ENCODE assay signal across 8 cellular contexts in the genomic region with DNA sequence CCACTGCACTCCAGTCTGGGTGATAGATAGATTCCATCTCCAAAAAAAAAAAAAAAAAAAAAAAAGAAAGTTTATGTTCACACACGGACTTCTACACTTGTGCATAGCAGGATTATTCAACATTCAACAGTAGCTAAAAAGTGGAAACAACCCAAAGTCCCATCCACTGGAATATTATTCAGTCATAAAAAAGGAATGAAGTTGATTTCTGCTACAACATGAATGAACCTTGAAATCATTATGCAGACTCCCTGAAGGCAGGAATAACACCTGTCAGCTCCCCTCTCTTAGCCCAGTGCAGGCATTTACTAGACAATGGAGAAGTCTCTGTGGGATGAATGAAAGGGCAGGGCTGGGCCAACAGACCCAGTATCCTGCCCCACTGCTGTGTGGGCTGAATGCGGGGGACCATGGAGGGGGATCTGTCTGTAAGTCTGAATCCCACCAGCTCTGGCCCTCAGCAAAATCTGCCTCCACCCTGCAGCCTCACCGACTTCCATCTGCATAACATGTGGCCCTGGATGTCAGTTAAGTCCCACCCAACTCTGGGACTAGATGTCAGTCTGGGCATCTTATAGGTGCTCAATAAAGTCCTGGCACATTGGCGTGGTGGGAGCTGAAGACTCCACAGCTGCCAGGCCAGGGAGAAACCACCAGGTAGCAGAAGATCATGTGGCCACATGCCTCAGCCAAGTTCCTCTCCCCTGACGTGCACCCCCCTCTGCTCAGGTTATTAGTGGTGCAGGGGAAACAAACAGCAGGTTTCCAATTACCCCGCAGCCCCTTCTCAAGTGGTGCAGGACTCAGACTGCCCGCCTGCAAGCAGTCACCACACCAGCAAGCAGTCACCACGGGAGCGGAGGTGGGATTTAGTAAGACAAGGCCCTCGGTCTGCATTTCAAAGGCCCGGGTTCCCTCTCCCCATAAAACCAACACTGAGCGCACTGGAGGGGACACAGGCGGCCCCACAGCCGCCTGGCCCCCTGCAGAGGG. TPM values are rescaled to one million over a fixed set of nuclear protein-coding genes. Genes with fewer than 3 reads are reported as not detected.
DNase-seq lines count a peak whose midpoint lies in the region; ATAC-seq and TF ChIP-seq lines count a peak whose summit lies in the region.

No MANE protein-coding gene starts in this region.

- H3K27me3 ChIP-seq in CD8-positive, alpha-beta T cell (ENCODE audit: insufficient read depth, low read length) = no peaks in the 10 kb centered on the region

- no peaks in the 10 kb centered on the region for H3K9me3 Mint-ChIP-seq in CD8-positive, alpha-beta T cell
- no peaks in the 10 kb centered on the region for H3K9me3 Mint-ChIP-seq in natural killer cell treated with Interleukin-12 subunit alpha and Interleukin-12 subunit beta and Interleukin-15 and Interleukin-18, amount 100 ng/mL, for 72 hours

- peaks cover 16% of the 10 kb centered on the region for H3K36me3 Mint-ChIP-seq in CD8-positive, alpha-beta T cell
- no peaks in the 10 kb centered on the region for H3K36me3 Mint-ChIP-seq in natural killer cell treated with Interleukin-12 subunit alpha and Interleukin-12 subunit beta and Interleukin-15 and Interleukin-18, amount 100 ng/mL, for 72 hours

- H3K9me3 ChIP-seq in CD8-positive, alpha-beta T cell (ENCODE audit: low read length) = no peaks in the 10 kb centered on the region

- H3K27ac ChIP-seq in CD8-positive, alpha-beta T cell (ENCODE audit: low read depth, low read length) = peak overlapping the region; percentile 86

- no peaks in the 10 kb centered on the region for H3K27me3 Mint-ChIP-seq in CD8-positive, alpha-beta T cell (ENCODE audit: low read depth)
- H3K27me3 Mint-ChIP-seq in natural killer cell treated with Interleukin-12 subunit alpha and Interleukin-12 subunit beta and Interleukin-15 and Interleukin-18, amount 100 ng/mL, for 72 hours = no peaks in the 10 kb centered on the region

- POLR2A ChIA-PET in CD8-positive, alpha-beta T cell (lab: Charles Lee) = interaction anchor here (0.7 to 18.1 kb wide), 17 partner anchors 8 to 194 kb away, joined by 3 to 1192 read pairs (median 4); partner anchors contain the start of gene ZFP36L2

- TF ChIP-seq CTCF in CD8-positive, alpha-beta T cell (IDR thresholded peaks at IDR 0.05) = no peak
- no peak for TF ChIP-seq CTCF in choroid plexus epithelial cell (conservative IDR thresholded peaks at IDR 0.05; ENCODE audit: low read depth, low read length)

- intact Hi-C loops in CD8-positive, alpha-beta T cell (cut with DNase I, micrococcal nuclease) = loop anchor here (1.0 to 2.0 kb wide), 4 partner anchors 20 to 159 kb away; no protein-coding TSS in a partner anchor

- no peak for ATAC-seq in CD8-positive, alpha-beta T cell
- ATAC-seq in natural killer cell treated with Interleukin-12 subunit alpha and Interleukin-12 subunit beta and Interleukin-15 and Interleukin-18, amount 100 ng/mL, for 72 hours = no peak
- no peak for ATAC-seq in GM19395 (IDR thresholded peaks at IDR 0.05; ENCODE audit: unreplicated experiment)
- ATAC-seq in GM19351 (IDR thresholded peaks at IDR 0.05; ENCODE audit: unreplicated experiment) = no peak
- ATAC-seq in HG03354 (IDR thresholded peaks at IDR 0.05; ENCODE audit: poor library complexity, severe bottlenecking, unreplicated experiment) = no peak

- H3K4me3 Mint-ChIP-seq in CD8-positive, alpha-beta T cell = peak overlapping the region; percentile 94
- H3K4me3 Mint-ChIP-seq in natural killer cell treated with Interleukin-12 subunit alpha and Interleukin-12 subunit beta and Interleukin-15 and Interleukin-18, amount 100 ng/mL, for 72 hours = peak overlapping the region; percentile 50

- H3K27ac Mint-ChIP-seq in CD8-positive, alpha-beta T cell = peak overlapping the region; percentile 99
- peak overlapping the region; percentile 78 to 91 for H3K27ac Mint-ChIP-seq in natural killer cell treated with Interleukin-12 subunit alpha and Interleukin-12 subunit beta and Interleukin-15 and Interleukin-18, amount 100 ng/mL, for 72 hours

- peaks cover 45% of the 10 kb centered on the region for H3K4me1 ChIP-seq in CD8-positive, alpha-beta T cell (ENCODE audit: insufficient read depth, low read length)

- peaks cover 58% of the 10 kb centered on the region for H3K4me1 Mint-ChIP-seq in CD8-positive, alpha-beta T cell (ENCODE audit: low read depth)
- H3K4me1 Mint-ChIP-seq in natural killer cell treated with Interleukin-12 subunit alpha and Interleukin-12 subunit beta and Interleukin-15 and Interleukin-18, amount 100 ng/mL, for 72 hours (ENCODE audit: low read depth in 2 of 2) = peaks cover 41 to 50% of the 10 kb centered on the region in 2 donors

- peak overlapping the region; percentile 16 for H3K4me3 ChIP-seq in CD8-positive, alpha-beta T cell (ENCODE audit: low read depth, low read length)
- no peak overlapping the region for H3K4me3 ChIP-seq in choroid plexus epithelial cell (ENCODE audit: low read depth, low read length)

- peak in 1 of 7 experiments; percentile 61 for DNase-seq in CD8-positive, alpha-beta T cell
- peak; percentile 94 for DNase-seq in NCI-H2107 treated with DMSO at 0.1 percent for 48 hours (lab: John Stamatoyannopoulos, UW; ENCODE audit: unreplicated experiment)
- peak; percentile 15 for DNase-seq in choroid plexus epithelial cell (ENCODE audit: low read depth)
- no peak for DNase-seq in natural killer cell treated with Interleukin-12 subunit alpha and Interleukin-12 subunit beta and Interleukin-15 and Interleukin-18, amount 100 ng/mL, for 72 hours (ENCODE audit: low spot score)
- no peak for DNase-seq in activated CD4-positive, alpha-beta T cell treated with anti-CD3 and anti-CD28 coated beads, Interleukin-2, amount 50 U/mL, for 48 hours

- H3K36me3 ChIP-seq in CD8-positive, alpha-beta T cell (ENCODE audit: insufficient read depth, low read length) = peaks cover 8% of the 10 kb centered on the region

- CTCF ChIA-PET in CD8-positive, alpha-beta T cell (lab: Charles Lee) = interaction anchor here (1.0 to 22.9 kb wide), 9 partner anchors 8 to 89 kb away, joined by 3 to 666 read pairs (median 9); partner anchors contain the start of gene ZFP36L2

RNA-seq across cellular contexts. Expression of gene ZFP36L2, which starts 8.9 kb away (rescaled TPM):
- total RNA-seq in CD8-positive, alpha-beta T cell = 1,000 to 10,000 TPM; 1,270 to 1,311 TPM
- 10 to 100 TPM; 22.3 to 24.7 TPM for total RNA-seq in natural killer cell treated with Interleukin-12 subunit alpha and Interleukin-12 subunit beta and Interleukin-15 and Interleukin-18, amount 100 ng/mL, for 72 hours

Comparison
In these comparisons a context has a peak if more than half of its experiments do, and no peak if none do; other contexts are left out.
1. DNase-seq: peak in NCI-H2107 treated with DMSO at 0.1 percent for 48 hours (single experiment) and choroid plexus epithelial cell (single experiment); none in natural killer cell treated with Interleukin-12 subunit alpha and Interleukin-12 subunit beta and Interleukin-15 and Interleukin-18, amount 100 ng/mL, for 72 hours (single experiment) and activated CD4-positive, alpha-beta T cell treated with anti-CD3 and anti-CD28 coated beads, Interleukin-2, amount 50 U/mL, for 48 hours (0 of 2).
2. RNA of gene ZFP36L2, which starts 8.9 kb away (total RNA-seq): 1,270 to 1,311 TPM in CD8-positive, alpha-beta T cell; 22.3 to 24.7 TPM in natural killer cell treated with Interleukin-12 subunit alpha and Interleukin-12 subunit beta and Interleukin-15 and Interleukin-18, amount 100 ng/mL, for 72 hours; every median in the first group is over 10 times any median in the second.